In genomic region chr9:109118802-109119438, GRCh38 we compare ENCODE assay signal across 8 cellular contexts. TPM values are rescaled to one million over a fixed set of nuclear protein-coding genes. Genes with fewer than 3 reads are reported as not detected.
DNase-seq lines count a peak whose midpoint lies in the region; ATAC-seq, FAIRE-seq and TF ChIP-seq lines count a peak whose summit lies in the region.

No MANE protein-coding gene starts in this region.

- WGBS in pancreas, 2 donors = 0% methylated on average over 29 of the region's 29 CpGs

- POLR2A ChIA-PET in activated B cell treated with CpG ODN at 0.5 μM for 24 hours (lab: Charles Lee) = interaction anchor here (0.7 to 1.6 kb wide), 6 partner anchors 10 to 297 kb away, joined by 3 to 13 read pairs (median 4); partner anchors contain the start of gene ELP1

- no peaks in the 10 kb centered on the region for H3K9me3 Mint-ChIP-seq in activated B cell treated with CpG ODN at 0.5 μM for 24 hours

- TF ChIP-seq CTCF in activated B cell treated with CpG ODN at 0.5 μM for 24 hours (IDR thresholded peaks at IDR 0.05) (no peak), pancreas (IDR thresholded peaks at IDR 0.05) (no peak)

- no peaks in the 10 kb centered on the region for H3K27me3 ChIP-seq in pancreas

- H3K9me3 ChIP-seq in pancreas = no peaks in the 10 kb centered on the region

- H3K27me3 Mint-ChIP-seq in activated B cell treated with CpG ODN at 0.5 μM for 24 hours = no peaks in the 10 kb centered on the region

- no peak for FAIRE-seq in pancreas (lab: Jason Lieb, UNC)

- H3K4me1 ChIP-seq in pancreas = peaks cover 20 to 40% (median 37%) of the 10 kb centered on the region in 3 donors

- H3K4me3 Mint-ChIP-seq in activated B cell treated with CpG ODN at 0.5 μM for 24 hours = peak overlapping the region; percentile 88

- no peak for ATAC-seq in activated B cell treated with CpG ODN at 0.5 μM for 24 hours (ENCODE audit: low read depth)
- peak; percentile 1 to 6 (median 4) for ATAC-seq in pancreas
- no peak for ATAC-seq in HG03469 (IDR thresholded peaks at IDR 0.05; ENCODE audit: unreplicated experiment)

- H3K36me3 Mint-ChIP-seq in activated B cell treated with CpG ODN at 0.5 μM for 24 hours (ENCODE audit: low read depth) = peaks cover 14% of the 10 kb centered on the region

- peaks cover 43% of the 10 kb centered on the region for H3K4me1 Mint-ChIP-seq in activated B cell treated with CpG ODN at 0.5 μM for 24 hours

- H3K27ac ChIP-seq in pancreas = peak overlapping the region; percentile 85 to 90 (median 87)

- H3K4me3 ChIP-seq in pancreas = peak overlapping the region; percentile 74 to 97 (median 95)

- DNase-seq in activated effector memory CD4-positive, alpha-beta T cell treated with anti-CD3 and anti-CD28 coated beads, Interleukin-2, amount 50 U/mL, for 16 hours = peak; percentile 68
- no peak for DNase-seq in activated effector memory CD4-positive, alpha-beta T cell treated with Interleukin-2 at 50 U/mL for 16 hours
- DNase-seq in activated B cell treated with CpG ODN at 0.5 μM for 24 hours (no peak), germinal center (ENCODE audit: low spot score) (peak; percentile 13), pancreas (peak in 1 of 6 donors; percentile 46), epidermal melanocyte (ENCODE audit: insufficient read length, low spot score) (no peak), NCI-H1694 (lab: John Stamatoyannopoulos, UW) (no peak)

- peak overlapping the region; percentile 56 for H3K27ac Mint-ChIP-seq in activated B cell treated with CpG ODN at 0.5 μM for 24 hours

- intact Hi-C loops in activated B cell treated with CpG ODN at 0.5 μM for 24 hours (cut with micrococcal nuclease) = loop anchor here (1.0 to 10.0 kb wide), 3 partner anchors 9 to 1834 kb away; partner anchors contain the start of gene RAD23B
- intact Hi-C loops in pancreas (cut with DNase I) = no loop called here

- CTCF ChIA-PET in activated B cell treated with CpG ODN at 0.5 μM for 24 hours (lab: Charles Lee) = no interaction called here

- H3K36me3 ChIP-seq in pancreas = no peaks in the 10 kb centered on the region

RNA-seq across cellular contexts. Expression of gene TMEM245, which starts 0.8 kb away (rescaled TPM):
- 16.1 and 20.6 TPM in 2 replicates for total RNA-seq in activated B cell treated with CpG ODN at 0.5 μM for 24 hours
- total RNA-seq in pancreas = 10 to 100 TPM; 19.1 to 34.1 (median 24.1) TPM
- 10 to 100 TPM in 1 of 2 donors, 1 to 10 TPM in 1; 4.9 to 14.4 TPM for polyA plus RNA-seq in pancreas

RNA-seq across cellular contexts. Expression of gene FRRS1L, which starts 48.1 kb away (rescaled TPM):
- total RNA-seq in activated B cell treated with CpG ODN at 0.5 μM for 24 hours (not detected in 2 replicates), pancreas (1 to 10 TPM in 2 of 6 donors, under 1 TPM in 4; 0.19 to 2.1 (median 0.80) TPM)
- polyA plus RNA-seq in pancreas = 1 to 10 TPM in 1 of 2 donors, under 1 TPM in 1; 0.42 to 3.0 TPM

Comparison
In these comparisons a context has a peak if more than half of its experiments do, and no peak if none do; other contexts are left out.
1. DNase-seq: peak in activated effector memory CD4-positive, alpha-beta T cell treated with anti-CD3 and anti-CD28 coated beads, Interleukin-2, amount 50 U/mL, for 16 hours (single experiment) and germinal center (single experiment); none in activated effector memory CD4-positive, alpha-beta T cell treated with Interleukin-2 at 50 U/mL for 16 hours (single experiment), activated B cell treated with CpG ODN at 0.5 μM for 24 hours (single experiment), epidermal melanocyte (single experiment) and NCI-H1694 (single experiment).
2. ATAC-seq: peak in pancreas (4 of 4); none in activated B cell treated with CpG ODN at 0.5 μM for 24 hours (single experiment) and HG03469 (single experiment).